Comparison of ENCODE assay signal across 15 cellular contexts in genomic region chr6:105522626-105523322, GRCh38.
A peak's percentile ranks its signal among the peaks of the same experiment; 100 is the strongest.
DNase-seq lines count a peak whose midpoint lies in the region; ATAC-seq and TF ChIP-seq lines count a peak whose summit lies in the region.
"Had no signal": no experiment of that assay in that cellular context is flagged by ENCODE, and none has a peak within 500 bp of the region (broad histone marks: within the 10 kb centered on the region; RNA-seq: fewer than 3 reads in every experiment).

No MANE protein-coding gene starts in this region.

- H3F3A ChIP-seq in GM23338 (replicated peaks; ENCODE audit: low read depth), result no peaks in the 10 kb centered on the region
- no peaks in the 10 kb centered on the region for H3F3A ChIP-seq in smooth muscle cell (ENCODE audit: low read depth)

- no peak overlapping the region for H3K27ac ChIP-seq in GM23338 (ENCODE audit: low read depth)
- H3K27ac ChIP-seq in smooth muscle cell (ENCODE audit: low read depth), result no peak overlapping the region
- H3K27ac ChIP-seq: C4-2B, heart right ventricle had no signal

- H3K27me3 ChIP-seq in GM23338 (ENCODE audit: insufficient read depth) (no peaks in the 10 kb centered on the region), smooth muscle cell (ENCODE audit: low read depth) (no peaks in the 10 kb centered on the region)
- H3K27me3 ChIP-seq: heart right ventricle had no signal

- no peaks in the 10 kb centered on the region for H3K4me1 ChIP-seq in GM23338 (ENCODE audit: insufficient read depth)
- H3K4me1 ChIP-seq in mucosa of descending colon (ENCODE audit: low read depth), result no peaks in the 10 kb centered on the region
- no peaks in the 10 kb centered on the region for H3K4me1 ChIP-seq in smooth muscle cell (ENCODE audit: low read depth)
- H3K4me1 ChIP-seq: heart right ventricle had no signal

- ATAC-seq in GM23338 (no peak), mucosa of descending colon (no peak)
- ATAC-seq: heart right ventricle had no signal

- no peaks in the 10 kb centered on the region for H4K20me1 ChIP-seq in GM23338 (replicated peaks; ENCODE audit: insufficient read depth)
- no peaks in the 10 kb centered on the region for H4K20me1 ChIP-seq in smooth muscle cell (ENCODE audit: low read depth)

- no peaks in the 10 kb centered on the region for H3K4me1 Mint-ChIP-seq in GM23338

- H3K27ac Mint-ChIP-seq in GM23338, result no peak overlapping the region
- H3K27ac Mint-ChIP-seq: dendritic cell treated with granulocyte-macrophage colony-stimulating factor and Interleukin-4, amounts not matched to agents 40 ng/mL and 50 ng/mL, for 4 days had no signal

- H3K79me2 ChIP-seq in GM23338 (replicated peaks; ENCODE audit: insufficient read depth) (no peaks in the 10 kb centered on the region), smooth muscle cell (ENCODE audit: low read depth) (no peaks in the 10 kb centered on the region)

- H3K36me3 ChIP-seq in GM23338 (ENCODE audit: insufficient read depth) (no peaks in the 10 kb centered on the region), mucosa of descending colon (ENCODE audit: low read depth) (no peaks in the 10 kb centered on the region), smooth muscle cell (ENCODE audit: low read depth) (no peaks in the 10 kb centered on the region)
- H3K36me3 ChIP-seq: heart right ventricle had no signal

- no peaks in the 10 kb centered on the region for H3K27me3 Mint-ChIP-seq in GM23338 (ENCODE audit: insufficient read depth, low read depth, poor library complexity)
- H3K27me3 Mint-ChIP-seq: dendritic cell treated with granulocyte-macrophage colony-stimulating factor and Interleukin-4, amounts not matched to agents 40 ng/mL and 50 ng/mL, for 4 days had no signal

- TF ChIP-seq CTCF in GM23338 (conservative IDR thresholded peaks at IDR 0.05; ENCODE audit: low read depth in 2 of 2) (no peak), mucosa of descending colon (IDR thresholded peaks at IDR 0.05) (no peak), smooth muscle cell (IDR thresholded peaks at IDR 0.05; ENCODE audit: borderline replicate concordance, insufficient read depth, poor library complexity, severe bottlenecking) (no peak)

- H3K9me3 Mint-ChIP-seq in GM23338, result peaks cover 4% of the 10 kb centered on the region; the same call in 1 of the 3 replicates

- WGBS in smooth muscle cell (ENCODE audit: low lambda C conversion rate), result 71% methylated on average over 3 of the region's 3 CpGs

- DNase-seq in DMS53 (lab: John Stamatoyannopoulos, UW), result peak; percentile 66
- no peak for DNase-seq in GM23338 (ENCODE audit: low spot score)
- DNase-seq in SW480 (ENCODE audit: low spot score), result peak; percentile 13
- peak; percentile 18 for DNase-seq in fibroblast of peridontal ligament (ENCODE audit: extremely low read depth)
- no peak for DNase-seq in NOMO-1 treated with DMSO at 0.1 percent for 48 hours (lab: John Stamatoyannopoulos, UW; ENCODE audit: unreplicated experiment)
- no peak for DNase-seq in mucosa of descending colon
- DNase-seq in COLO668 (lab: John Stamatoyannopoulos, UW; ENCODE audit: unreplicated experiment), result no peak
- DNase-seq in smooth muscle cell (lab: John Stamatoyannopoulos, UW; ENCODE audit: unreplicated experiment), result no peak
- DNase-seq: activated gamma-delta T cell treated with Interleukin-2 at 50 U/mL for 16 hours, aorta, H7, heart right ventricle, NCI-H1105 treated with DMSO at 0.1 percent for 48 hours had no signal

- no peaks in the 10 kb centered on the region for H3K36me3 Mint-ChIP-seq in GM23338 (ENCODE audit: low read depth)

- no peak overlapping the region for H3K9ac ChIP-seq in smooth muscle cell (ENCODE audit: low read depth)

- H3K9me3 ChIP-seq in mucosa of descending colon, result no peaks in the 10 kb centered on the region
- no peaks in the 10 kb centered on the region for H3K9me3 ChIP-seq in smooth muscle cell (replicated peaks; ENCODE audit: low read depth)

- H3K4me3 ChIP-seq in GM23338, result no peak overlapping the region
- no peak overlapping the region for H3K4me3 ChIP-seq in mucosa of descending colon
- H3K4me3 ChIP-seq in smooth muscle cell, result no peak overlapping the region
- H3K4me3 ChIP-seq: heart right ventricle had no signal

- intact Hi-C loops in mucosa of descending colon (cut with DNase I, micrococcal nuclease), result no loop called here

- H2AFZ ChIP-seq in GM23338 (peak overlapping the region; percentile 28; the same call in 1 of the 2 replicates), smooth muscle cell (ENCODE audit: low read depth) (no peak overlapping the region)

- no peak overlapping the region for H3K4me2 ChIP-seq in GM23338
- no peak overlapping the region for H3K4me2 ChIP-seq in smooth muscle cell

- 0 out of 2 replicates have a peak, but pooled peaks cover 5% of the 10 kb centered on the region for H3K9me2 ChIP-seq in GM23338 (ENCODE audit: insufficient read depth)

- no peak overlapping the region for H3K4me3 Mint-ChIP-seq in GM23338
- H3K4me3 Mint-ChIP-seq: dendritic cell treated with granulocyte-macrophage colony-stimulating factor and Interleukin-4, amounts not matched to agents 40 ng/mL and 50 ng/mL, for 4 days had no signal

TF ChIP-seq in GM23338, 12 proteins besides CTCF, POLR2A, EP300 and RAD21 (continues in another document):
- TF ChIP-seq REST (IDR thresholded peaks at IDR 0.05; ENCODE audit: unreplicated experiment), result no peak
- no peak for TF ChIP-seq EZH2phosphoT487 (IDR thresholded peaks at IDR 0.05; ENCODE audit: unreplicated experiment)
- no peak for TF ChIP-seq CREB1 (CRISPR knock-in tag; IDR thresholded peaks at IDR 0.05; ENCODE audit: low read depth)
- no peak for TF ChIP-seq JUNB (IDR thresholded peaks at IDR 0.05; ENCODE audit: unreplicated experiment)
- no peak for TF ChIP-seq POLR2AphosphoS5 (IDR thresholded peaks at IDR 0.05; ENCODE audit: low read depth)
- TF ChIP-seq ZNF331 (CRISPR knock-in tag; IDR thresholded peaks at IDR 0.05; ENCODE audit: low read depth), result no peak
- no peak for TF ChIP-seq NANOG (IDR thresholded peaks at IDR 0.05; ENCODE audit: borderline replicate concordance)

Comparison
In these comparisons a context has a peak if more than half of its experiments do, and no peak if none do; other contexts are left out.
1. DNase-seq: peak in DMS53 (single experiment), SW480 (single experiment) and fibroblast of peridontal ligament (single experiment); none in GM23338 (single experiment), NOMO-1 treated with DMSO at 0.1 percent for 48 hours (single experiment), mucosa of descending colon (0 of 3), COLO668 (single experiment) and smooth muscle cell (single experiment).